In genomic region chr9:114364528-114365041, GRCh38 we compare ENCODE assay signal across 9 cellular contexts. TPM values are rescaled to one million over a fixed set of nuclear protein-coding genes. Genes with fewer than 3 reads are reported as not detected.
DNase-seq lines count a peak whose midpoint lies in the region; ATAC-seq and TF ChIP-seq lines count a peak whose summit lies in the region.
"Had no signal": no experiment of that assay in that cellular context is flagged by ENCODE, and none has a peak within 500 bp of the region (broad histone marks: within the 10 kb centered on the region; RNA-seq: fewer than 3 reads in every experiment).

No MANE protein-coding gene starts in this region.

- no peak for TF ChIP-seq CTCF in Peyer's patch (IDR thresholded peaks at IDR 0.05)
- no peak for TF ChIP-seq CTCF in epithelial cell of proximal tubule (conservative IDR thresholded peaks at IDR 0.05; ENCODE audit: low read depth, low read length)

- no peaks in the 10 kb centered on the region for H3K27me3 ChIP-seq in Peyer's patch

- H3K4me3 ChIP-seq in Peyer's patch (no peak overlapping the region), epithelial cell of proximal tubule (ENCODE audit: low read depth, low read length) (no peak overlapping the region)

- ATAC-seq in stimulated activated naive B cell treated with anti-CD40 and anti-IgM and Interleukin-4, amounts not matched to agents 10 μg/mL and 1 μg/mL and 100 μg/mL, for 72 hours (replicated peaks): peak; percentile 57 to 73
- ATAC-seq in HG03439 (IDR thresholded peaks at IDR 0.05; ENCODE audit: unreplicated experiment): no peak

- H3K4me3 Mint-ChIP-seq in stimulated activated naive B cell treated with anti-CD40 and anti-IgM and Interleukin-4, amounts not matched to agents 10 μg/mL and 1 μg/mL and 100 μg/mL, for 72 hours: peak overlapping the region; percentile 48 to 69

- no peak for TF ChIP-seq POLR2A in Peyer's patch (IDR thresholded peaks at IDR 0.05)

- H3K27me3 Mint-ChIP-seq in stimulated activated naive B cell treated with anti-CD40 and anti-IgM and Interleukin-4, amounts not matched to agents 10 μg/mL and 1 μg/mL and 100 μg/mL, for 72 hours: no peaks in the 10 kb centered on the region

- peak; percentile 76 for DNase-seq in SIG-M5 treated with dmso at 0.1 percent for 504 hours (lab: John Stamatoyannopoulos, UW; ENCODE audit: unreplicated experiment)
- no peak for DNase-seq in SIG-M5 (lab: John Stamatoyannopoulos, UW)
- DNase-seq in Peyer's patch: no peak
- peak; percentile 92 for DNase-seq in epithelial cell of proximal tubule (ENCODE audit: low read depth)
- no peak for DNase-seq in stimulated activated naive B cell treated with anti-CD40 and anti-IgM and Interleukin-4, amounts not matched to agents 10 μg/mL and 1 μg/mL and 100 μg/mL, for 72 hours
- DNase-seq in activated CD4-positive, CD25-positive, alpha-beta regulatory T cell (lab: John Stamatoyannopoulos, UW): no peak
- DNase-seq in NCI-H2196 (lab: John Stamatoyannopoulos, UW; ENCODE audit: unreplicated experiment): no peak

- peaks cover 60 to 75% of the 10 kb centered on the region in 2 donors for H3K36me3 Mint-ChIP-seq in stimulated activated naive B cell treated with anti-CD40 and anti-IgM and Interleukin-4, amounts not matched to agents 10 μg/mL and 1 μg/mL and 100 μg/mL, for 72 hours

- peak overlapping the region; percentile 67 to 94 (median 72) for H3K27ac ChIP-seq in Peyer's patch
- H3K27ac ChIP-seq: 22Rv1 had no signal

- peaks cover 0 to 48% (median 30%) of the 10 kb centered on the region in 4 donors for H3K4me1 ChIP-seq in Peyer's patch

- H3K4me1 Mint-ChIP-seq in stimulated activated naive B cell treated with anti-CD40 and anti-IgM and Interleukin-4, amounts not matched to agents 10 μg/mL and 1 μg/mL and 100 μg/mL, for 72 hours: peaks cover 58 to 77% of the 10 kb centered on the region in 2 donors

- peaks cover 5 to 8% of the 10 kb centered on the region in 2 donors for H3K9me3 Mint-ChIP-seq in stimulated activated naive B cell treated with anti-CD40 and anti-IgM and Interleukin-4, amounts not matched to agents 10 μg/mL and 1 μg/mL and 100 μg/mL, for 72 hours

- H3K9me3 ChIP-seq in Peyer's patch: no peaks in the 10 kb centered on the region

- peak overlapping the region; percentile 88 for H3K27ac Mint-ChIP-seq in stimulated activated naive B cell treated with anti-CD40 and anti-IgM and Interleukin-4, amounts not matched to agents 10 μg/mL and 1 μg/mL and 100 μg/mL, for 72 hours

- peaks cover 0 to 78% (median 0%) of the 10 kb centered on the region in 3 donors for H3K36me3 ChIP-seq in Peyer's patch

RNA-seq across cellular contexts. Expression of gene AKNA, which starts 23.2 kb away (rescaled TPM):
- total RNA-seq in Peyer's patch: 100 to 1,000 TPM in 1 of 4 donors, 10 to 100 TPM in 3; 41.7 to 174 (median 75.0) TPM
- 14.6 and 20.4 TPM in 2 replicates for total RNA-seq in epithelial cell of proximal tubule

RNA-seq across cellular contexts. Expression of gene ORM2, which starts 34.9 kb away (rescaled TPM):
- total RNA-seq in Peyer's patch (not detected), epithelial cell of proximal tubule (not detected in 2 replicates)

RNA-seq across cellular contexts. Expression of gene ORM1, which starts 41.7 kb away (rescaled TPM):
- not detected for total RNA-seq in Peyer's patch
- not detected in 2 replicates for total RNA-seq in epithelial cell of proximal tubule

Comparison
In these comparisons a context has a peak if more than half of its experiments do, and no peak if none do; other contexts are left out.
1. DNase-seq: peak in SIG-M5 treated with dmso at 0.1 percent for 504 hours (single experiment) and epithelial cell of proximal tubule (single experiment); none in SIG-M5 (single experiment), Peyer's patch (0 of 3), stimulated activated naive B cell treated with anti-CD40 and anti-IgM and Interleukin-4, amounts not matched to agents 10 μg/mL and 1 μg/mL and 100 μg/mL, for 72 hours (single experiment), activated CD4-positive, CD25-positive, alpha-beta regulatory T cell (0 of 4) and NCI-H2196 (single experiment).